Comparison of ENCODE assay signal across 35 cellular contexts in the genomic region with DNA sequence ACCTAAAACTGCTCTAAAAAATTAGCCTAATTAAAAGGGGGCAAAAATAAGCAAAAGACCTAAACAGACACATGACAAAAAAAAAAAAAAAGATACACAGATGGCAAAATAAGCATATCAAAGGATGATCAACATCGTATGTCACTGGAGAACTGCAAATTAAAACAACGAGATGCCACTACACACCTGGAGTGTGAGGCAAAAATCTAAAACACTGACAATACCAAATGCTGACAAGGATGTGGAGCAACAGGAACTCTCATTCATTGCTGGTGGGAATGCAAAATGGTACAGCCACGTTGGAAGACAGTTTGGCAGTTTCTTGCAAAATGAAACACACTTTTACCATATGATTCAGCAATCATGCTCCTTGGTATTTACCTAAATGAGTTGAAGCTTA.
A peak's percentile ranks its signal among the peaks of the same experiment; 100 is the strongest.
DNase-seq lines count a peak whose midpoint lies in the region; ATAC-seq, FAIRE-seq and TF ChIP-seq lines count a peak whose summit lies in the region.
"Had no signal": no experiment of that assay in that cellular context is flagged by ENCODE, and none has a peak within 500 bp of the region (broad histone marks: within the 10 kb centered on the region; RNA-seq: fewer than 3 reads in every experiment).

No MANE protein-coding gene starts in this region.

- FAIRE-seq in HepG2 (lab: Jason Lieb, UNC) (no peak), K562 (lab: Jason Lieb, UNC) (no peak)
- FAIRE-seq: A204.1, A549, D721Med had no signal

- TF ChIP-seq RAD21 in HepG2 (CRISPR knock-in tag; IDR thresholded peaks at IDR 0.05), result no peak
- TF ChIP-seq RAD21 in K562 (CRISPR knock-in tag; conservative IDR thresholded peaks at IDR 0.05 in 1 of 2, IDR thresholded peaks at IDR 0.05 in 1 of 2), result no peak

- WGBS in HepG2 (ENCODE audit: low lambda C conversion rate), result 53% methylated on average over 3 of the region's 3 CpGs
- 65% methylated on average over 3 of the region's 3 CpGs for WGBS in right lobe of liver (ENCODE audit: insufficient coverage, low coverage, low lambda C conversion rate, missing lambda C conversion rate)
- WGBS in K562 (ENCODE audit: insufficient coverage, low coverage, missing lambda C conversion rate), result 8% methylated on average over 3 of the region's 3 CpGs

- H3K9me1 ChIP-seq in K562 (ENCODE audit: control insufficient read depth, insufficient read depth, low read length), result no peaks in the 10 kb centered on the region

- H3K27me3 ChIP-seq in HepG2 (ENCODE audit: control insufficient read depth in 1 of 2, insufficient read depth in 2 of 2, low read length in 2 of 2) (no peaks in the 10 kb centered on the region), right lobe of liver (no peaks in the 10 kb centered on the region), K562 (ENCODE audit: control insufficient read depth in 2 of 2, insufficient read depth in 2 of 2, low read length in 2 of 2) (no peaks in the 10 kb centered on the region; a peak in 1 of 5 replicates)
- H3K27me3 ChIP-seq: BE2C; BLaER1; BLaER1 treated with 17β-estradiol and CSF1 and Interleukin-3, amounts not matched to agents 10 nM and 100 nM had no signal

- H3K79me2 ChIP-seq in HepG2 (ENCODE audit: insufficient read depth, low read length) (no peaks in the 10 kb centered on the region), K562 (ENCODE audit: control insufficient read depth, insufficient read depth, low read length) (no peaks in the 10 kb centered on the region)

- peaks cover 8% of the 10 kb centered on the region for H3K4me1 ChIP-seq in HepG2 (ENCODE audit: insufficient read depth, low read length)
- no peaks in the 10 kb centered on the region for H3K4me1 ChIP-seq in right lobe of liver
- no peaks in the 10 kb centered on the region; a peak in 1 of 5 replicates for H3K4me1 ChIP-seq in K562 (replicated peaks in 1 of 2; ENCODE audit: control insufficient read depth in 2 of 2, insufficient read depth in 2 of 2, low read length in 2 of 2)
- H3K4me1 ChIP-seq: A549; BE2C; BLaER1; BLaER1 treated with 17β-estradiol and CSF1 and Interleukin-3, amounts not matched to agents 10 nM and 100 nM had no signal

- H2AFZ ChIP-seq in HepG2 (ENCODE audit: low read length) (no peak overlapping the region), K562 (ENCODE audit: low read depth, low read length) (no peak overlapping the region)

- CTCF ChIA-PET in HepG2 (lab: Yijun Ruan, JAX; ENCODE audit: low intra/inter-chr PET ratio, low total read pairs) (no interaction called here), K562 (lab: Yijun Ruan, JAX; ENCODE audit: low intra/inter-chr PET ratio) (no interaction called here)

- no peak for ATAC-seq in HepG2
- ATAC-seq in right lobe of liver, result no peak
- ATAC-seq in K562, result no peak
- ATAC-seq in HG03432 (IDR thresholded peaks at IDR 0.05; ENCODE audit: unreplicated experiment), result no peak
- ATAC-seq: A549; CD8-positive, alpha-beta T cell had no signal

- H3K36me3 ChIP-seq in HepG2 (replicated peaks in 1 of 2; ENCODE audit: control insufficient read depth in 1 of 2, insufficient read depth in 2 of 2, low read length in 2 of 2) (no peaks in the 10 kb centered on the region), right lobe of liver (no peaks in the 10 kb centered on the region), K562 (ENCODE audit: control insufficient read depth, insufficient read depth, low read length) (no peaks in the 10 kb centered on the region)
- H3K36me3 ChIP-seq: BE2C; BLaER1; BLaER1 treated with 17β-estradiol and CSF1 and Interleukin-3, amounts not matched to agents 10 nM and 100 nM had no signal

- H3K9ac ChIP-seq in HepG2 (ENCODE audit: insufficient read depth, low read depth, low read length) (no peak overlapping the region), K562 (ENCODE audit: insufficient read depth in 1 of 2, low read depth in 2 of 2, low read length in 2 of 2) (no peak overlapping the region)
- H3K9ac ChIP-seq: BLaER1; BLaER1 treated with 17β-estradiol and CSF1 and Interleukin-3, amounts not matched to agents 10 nM and 100 nM had no signal

- H4K20me1 ChIP-seq in HepG2 (ENCODE audit: insufficient read depth, low read length), result no peaks in the 10 kb centered on the region
- no peaks in the 10 kb centered on the region for H4K20me1 ChIP-seq in K562 (replicated peaks; ENCODE audit: control insufficient read depth, insufficient read depth, low read length)
- H4K20me1 ChIP-seq: BLaER1; BLaER1 treated with 17β-estradiol and CSF1 and Interleukin-3, amounts not matched to agents 10 nM and 100 nM had no signal

- no peak overlapping the region for H3K4me2 ChIP-seq in HepG2 (ENCODE audit: low read depth, low read length)
- no peak overlapping the region for H3K4me2 ChIP-seq in K562 (ENCODE audit: insufficient read depth, low read length)
- H3K4me2 ChIP-seq: A549; BLaER1; BLaER1 treated with 17β-estradiol and CSF1 and Interleukin-3, amounts not matched to agents 10 nM and 100 nM had no signal

- BruUV-seq in HepG2 (replicated peaks; lab: Mats Ljungman, UMichigan) (no TSS peak), K562 (replicated peaks; lab: Mats Ljungman, UMichigan) (no TSS peak)

- DNase-seq in NCI-H2171 treated with DMSO at 0.1 percent for 48 hours (lab: John Stamatoyannopoulos, UW), result peak; percentile 1
- no peak for DNase-seq in NCI-H2171 (lab: John Stamatoyannopoulos, UW)
- no peak for DNase-seq in HepG2 (ENCODE audit: low spot score)
- no peak for DNase-seq in right lobe of liver
- DNase-seq in K562 (ENCODE audit: extremely low read depth in 1 of 4, low spot score in 3 of 4), result no peak
- DNase-seq in activated CD4-positive, alpha-beta T cell treated with anti-CD3 and anti-CD28 coated beads, Interleukin-2, amount 50 U/mL, for 48 hours, result no peak
- DNase-seq: 8988T; ACHN; AML-193; BE2C; C1 segment of cervical spinal cord; Caco-2; Calu3; CD4-positive, alpha-beta memory T cell; CD4-positive, alpha-beta T cell; CD4-positive, CD25-positive, alpha-beta regulatory T cell; CD8-positive, alpha-beta memory T cell; CD8-positive, alpha-beta T cell; COR-L47; DMS 273 treated with DMSO at 0.1 percent for 48 hours; DMS153; DMS53; DMS79; DMS79 treated with DMSO at 0.1 percent for 48 hours; DND-41; EL had no signal

- H3K9me3 ChIP-seq in HepG2 (ENCODE audit: low read length) (no peaks in the 10 kb centered on the region), right lobe of liver (no peaks in the 10 kb centered on the region), K562 (replicated peaks; ENCODE audit: control insufficient read depth, insufficient read depth, low read depth, low read length) (no peaks in the 10 kb centered on the region)
- H3K9me3 ChIP-seq: A549, BE2C, BLaER1, Caco-2 had no signal

- POLR2A ChIA-PET in HepG2 (lab: Yijun Ruan, JAX) (no interaction called here), K562 (lab: Yijun Ruan, JAX) (interaction anchor here (0.7 kb wide), 1 partner anchor 19 kb away, joined by 3 read pairs; no protein-coding TSS in a partner anchor)

- H3K4me3 ChIP-seq in HepG2 (replicated peaks in 1 of 3; ENCODE audit: insufficient read depth in 1 of 3, low read depth in 2 of 3, low read length in 3 of 3) (no peak overlapping the region), right lobe of liver (no peak overlapping the region), K562 (no peak overlapping the region)
- H3K4me3 ChIP-seq: A549; BLaER1; BLaER1 treated with 17β-estradiol and CSF1 and Interleukin-3, amounts not matched to agents 10 nM and 100 nM had no signal

- H3K27ac ChIP-seq in HepG2 (ENCODE audit: extremely low read length, insufficient read depth, low read length), result no peak overlapping the region
- H3K27ac ChIP-seq in right lobe of liver, result no peak overlapping the region
- peak overlapping the region; percentile 72 for H3K27ac ChIP-seq in VCaP
- no peak overlapping the region for H3K27ac ChIP-seq in K562 (ENCODE audit: extremely low read depth, low read depth, low read length)
- H3K27ac ChIP-seq: 22Rv1; A549; BLaER1; BLaER1 treated with 17β-estradiol and CSF1 and Interleukin-3, amounts not matched to agents 10 nM and 100 nM; C4-2B had no signal

- no peak for TF ChIP-seq EP300 in HepG2 (IDR thresholded peaks at IDR 0.05; ENCODE audit: low read depth in 2 of 2, low read length in 2 of 2)
- TF ChIP-seq EP300 in HepG2 (CRISPR knock-in tag; IDR thresholded peaks at IDR 0.05; ENCODE audit: borderline replicate concordance), result no peak
- TF ChIP-seq EP300 in K562 (IDR thresholded peaks at IDR 0.05; ENCODE audit: low read length), result no peak

- no peak for TF ChIP-seq CTCF in HepG2 (CRISPR knock-in tag; IDR thresholded peaks at IDR 0.05)
- no peak for TF ChIP-seq CTCF in right lobe of liver (IDR thresholded peaks at IDR 0.05)
- TF ChIP-seq CTCF in VCaP (conservative IDR thresholded peaks at IDR 0.05), result no peak
- no peak for TF ChIP-seq CTCF in K562 (IDR thresholded peaks at IDR 0.05 in 2 of 3, conservative IDR thresholded peaks at IDR 0.05 in 1 of 3; ENCODE audit: insufficient read depth in 2 of 3, low read depth in 1 of 3, low read length in 3 of 3)

- in situ Hi-C loops in HepG2 (cut with HindIII; ENCODE audit: extremely low pct_ligation_motif_present, low pct_unique_long_range_greater_than_20kb) (no loop called here), K562 (cut with MboI) (no loop called here)

- TF ChIP-seq POLR2A in HepG2 (IDR thresholded peaks at IDR 0.05; ENCODE audit: insufficient read depth in 1 of 2, low read depth in 2 of 2, low read length in 2 of 2) (no peak), right lobe of liver (IDR thresholded peaks at IDR 0.05) (no peak), K562 (conservative IDR thresholded peaks at IDR 0.05) (no peak)

- intact Hi-C loops in HepG2 (cut with micrococcal nuclease; ENCODE audit: unreplicated experiment) (no loop called here), right lobe of liver (cut with DNase I) (no loop called here), K562 (cut with micrococcal nuclease) (no loop called here)

TF ChIP-seq in HepG2, 621 proteins besides CTCF, POLR2A, EP300 and RAD21 (continues in another document):
- peak; percentile 81 for TF ChIP-seq ZNF7 (CRISPR knock-in tag; IDR thresholded peaks at IDR 0.05)

TF ChIP-seq in K562, 482 proteins besides CTCF, POLR2A, EP300 and RAD21 (continues in another document):
- TF ChIP-seq, protein P1, sequence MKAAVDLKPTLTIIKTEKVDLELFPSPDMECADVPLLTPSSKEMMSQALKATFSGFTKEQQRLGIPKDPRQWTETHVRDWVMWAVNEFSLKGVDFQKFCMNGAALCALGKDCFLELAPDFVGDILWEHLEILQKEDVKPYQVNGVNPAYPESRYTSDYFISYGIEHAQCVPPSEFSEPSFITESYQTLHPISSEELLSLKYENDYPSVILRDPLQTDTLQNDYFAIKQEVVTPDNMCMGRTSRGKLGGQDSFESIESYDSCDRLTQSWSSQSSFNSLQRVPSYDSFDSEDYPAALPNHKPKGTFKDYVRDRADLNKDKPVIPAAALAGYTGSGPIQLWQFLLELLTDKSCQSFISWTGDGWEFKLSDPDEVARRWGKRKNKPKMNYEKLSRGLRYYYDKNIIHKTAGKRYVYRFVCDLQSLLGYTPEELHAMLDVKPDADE (conservative IDR thresholded peaks at IDR 0.05; ENCODE audit: control insufficient read depth, low read depth, low read length), result no peak
